13 cellular contexts compared by ENCODE assay signal in genomic region chrX:103398321-103398937, GRCh38. TPM values are rescaled to one million over a fixed set of nuclear protein-coding genes. Genes with fewer than 3 reads are reported as not detected.
DNase-seq lines count a peak whose midpoint lies in the region; ATAC-seq and TF ChIP-seq lines count a peak whose summit lies in the region.
"Had no signal": no experiment of that assay in that cellular context is flagged by ENCODE, and none has a peak within 500 bp of the region (broad histone marks: within the 10 kb centered on the region; RNA-seq: fewer than 3 reads in every experiment).

No MANE protein-coding gene starts in this region.

- H4K91ac ChIP-seq in mesenchymal stem cell (ENCODE audit: low read length) = peak overlapping the region; percentile 61

- peaks cover 0 to 8% (median 0%) of the 10 kb centered on the region in 3 donors for H3K27me3 Mint-ChIP-seq in CD14-positive monocyte (ENCODE audit: low read depth in 3 of 3)

- H3K9me3 Mint-ChIP-seq in CD14-positive monocyte = peaks cover 0 to 8% (median 0%) of the 10 kb centered on the region in 7 donors
- H3K9me3 Mint-ChIP-seq: T-cell had no signal

- H3K4me1 Mint-ChIP-seq in CD14-positive monocyte = peaks cover 14% of the 10 kb centered on the region
- H3K4me1 Mint-ChIP-seq: T-cell had no signal

- no peaks in the 10 kb centered on the region for H3K79me1 ChIP-seq in mesenchymal stem cell (replicated peaks; ENCODE audit: low read length, poor library complexity, severe bottlenecking)

- H3K27ac ChIP-seq in mesenchymal stem cell (ENCODE audit: low read length, poor library complexity, severe bottlenecking) = peak overlapping the region; percentile 28

- H2AK5ac ChIP-seq in mesenchymal stem cell (ENCODE audit: low read length, severe bottlenecking) = no peak overlapping the region

- H3K4ac ChIP-seq in mesenchymal stem cell (ENCODE audit: low read depth in 1 of 2, low read length in 2 of 2) = peak overlapping the region; percentile 44 to 64

- in situ Hi-C loops in astrocyte of the spinal cord (cut with HindIII; ENCODE audit: low sequenced_read_pairs) = no loop called here

- H2BK5ac ChIP-seq in mesenchymal stem cell (ENCODE audit: low read depth, low read length, poor library complexity, severe bottlenecking) = no peak overlapping the region

- H2BK15ac ChIP-seq in mesenchymal stem cell (ENCODE audit: low read depth, poor library complexity, severe bottlenecking) = no peak overlapping the region

- H3K4me3 ChIP-seq in astrocyte of the spinal cord (ENCODE audit: low read depth, low read length) (no peak overlapping the region), mesenchymal stem cell (ENCODE audit: insufficient read depth in 1 of 2, low read depth in 1 of 2, low read length in 2 of 2) (no peak overlapping the region)
- H3K4me3 ChIP-seq: skin epidermis had no signal

- H3K14ac ChIP-seq in mesenchymal stem cell (ENCODE audit: low read length in 2 of 2) = no peak overlapping the region

- WGBS in mesenchymal stem cell = 43% methylated on average over 2 of the region's 2 CpGs

- H3K27ac Mint-ChIP-seq in CD14-positive monocyte = peak overlapping the region in 6 of 7 donors; percentile 3 to 56 (median 42)
- H3K27ac Mint-ChIP-seq: T-cell had no signal

- no peak overlapping the region for H4K8ac ChIP-seq in mesenchymal stem cell (ENCODE audit: low read length)

- peaks cover 4% of the 10 kb centered on the region for H3K4me1 ChIP-seq in mesenchymal stem cell (ENCODE audit: control insufficient read depth, insufficient read depth, low read depth, low read length)

- peaks cover 0 to 14% of the 10 kb centered on the region in 2 experiments for H3K27me3 ChIP-seq in mesenchymal stem cell (ENCODE audit: control insufficient read depth in 1 of 2, insufficient read depth in 1 of 2, low read length in 2 of 2)

- H3K36me3 ChIP-seq in mesenchymal stem cell (ENCODE audit: control insufficient read depth in 1 of 2, insufficient read depth in 2 of 2, low read depth in 1 of 2, low read length in 2 of 2) = no peaks in the 10 kb centered on the region

- H3K4me3 Mint-ChIP-seq in CD14-positive monocyte = no peak overlapping the region
- H3K4me3 Mint-ChIP-seq: T-cell had no signal

- DNase-seq in CD14-positive monocyte (ENCODE audit: low spot score) (no peak), LHCN-M2 (ENCODE audit: low read depth) (peak; percentile 89), astrocyte of the spinal cord (ENCODE audit: low read depth, low spot score) (peak; percentile 79), mesenchymal stem cell (peak; percentile 86), NCI-H748 (lab: John Stamatoyannopoulos, UW; ENCODE audit: unreplicated experiment) (no peak), iPS-NIHi11 (ENCODE audit: low spot score) (no peak)
- no peak for DNase-seq in stimulated activated naive CD4-positive, alpha-beta T cell treated with Interleukin-2 at 50 U/mL for 16 hours (lab: John Stamatoyannopoulos, UW)
- DNase-seq: activated T-cell treated with anti-CD3 and anti-CD28 coated beads, Interleukin-2, amount 50 U/mL, for 1 hour; left ventricle myocardium superior; NCI-H2081 treated with DMSO at 0.1 percent for 48 hours; T-cell had no signal

- ATAC-seq in GM18858 (IDR thresholded peaks at IDR 0.05; ENCODE audit: unreplicated experiment) = no peak
- ATAC-seq: left ventricle myocardium superior, T-cell had no signal

- peak overlapping the region; percentile 40 for H3K9ac ChIP-seq in mesenchymal stem cell (ENCODE audit: low read length)

- no peaks in the 10 kb centered on the region for H3K36me3 Mint-ChIP-seq in CD14-positive monocyte
- H3K36me3 Mint-ChIP-seq: T-cell had no signal

- H3K18ac ChIP-seq in mesenchymal stem cell (ENCODE audit: low read depth in 1 of 2, low read length in 2 of 2) = no peak overlapping the region

- H2BK120ac ChIP-seq in mesenchymal stem cell (ENCODE audit: low read depth, low read length) = peak overlapping the region; percentile 89

- H3K4me2 ChIP-seq in mesenchymal stem cell (ENCODE audit: low read length, poor library complexity, severe bottlenecking) = no peak overlapping the region

- intact Hi-C loops in CD14-positive monocyte (cut with micrococcal nuclease) = no loop called here

- no peak overlapping the region for H2AFZ ChIP-seq in mesenchymal stem cell (ENCODE audit: low read depth, low read length)

- H3K9me3 ChIP-seq in mesenchymal stem cell (ENCODE audit: control insufficient read depth, low read length) = no peaks in the 10 kb centered on the region

- no peak overlapping the region for H3K23ac ChIP-seq in mesenchymal stem cell (ENCODE audit: low read length in 2 of 2)

- no peak for TF ChIP-seq CTCF in CD14-positive monocyte (IDR thresholded peaks at IDR 0.05)
- TF ChIP-seq CTCF in astrocyte of the spinal cord (IDR thresholded peaks at IDR 0.05; ENCODE audit: low read depth, low read length) = no peak

- H2BK12ac ChIP-seq in mesenchymal stem cell (ENCODE audit: low read length in 2 of 2) = peak overlapping the region; percentile 31 to 84

RNA-seq across cellular contexts. Expression of gene BEX3, which starts 22.1 kb away (rescaled TPM):
- 1 to 10 TPM; 2.0 to 2.7 TPM for polyA plus RNA-seq in CD14-positive monocyte
- total RNA-seq in LHCN-M2 (2014; rRNA removed) = 354 and 380 TPM in 2 replicates
- 625 TPM for polyA plus RNA-seq in LHCN-M2 (2012)
- polyA plus RNA-seq in mesenchymal stem cell (2013, experiment 1 of 2) = 431 TPM
- 447 TPM for polyA plus RNA-seq in mesenchymal stem cell (2013, experiment 2 of 2)

RNA-seq across cellular contexts. Expression of gene TCEAL9, which starts 42.1 kb away (rescaled TPM):
- 1 to 10 TPM in 1 of 2 donors, under 1 TPM in 1; 0.49 to 2.2 TPM for polyA plus RNA-seq in CD14-positive monocyte
- 224 and 277 TPM in 2 replicates for total RNA-seq in LHCN-M2 (2014; rRNA removed)
- 156 TPM for polyA plus RNA-seq in LHCN-M2 (2012)
- 324 TPM for polyA plus RNA-seq in mesenchymal stem cell (2013, experiment 1 of 2)
- polyA plus RNA-seq in mesenchymal stem cell (2013, experiment 2 of 2) = 335 TPM

Comparison
In these comparisons a context has a peak if more than half of its experiments do, and no peak if none do; other contexts are left out.
1. DNase-seq: peak in LHCN-M2 (single experiment), astrocyte of the spinal cord (single experiment) and mesenchymal stem cell (single experiment); none in CD14-positive monocyte (single experiment), NCI-H748 (single experiment), iPS-NIHi11 (single experiment) and stimulated activated naive CD4-positive, alpha-beta T cell treated with Interleukin-2 at 50 U/mL for 16 hours (single experiment).